In genomic region chr13:109715902-109716301, GRCh38 we compare ENCODE assay signal across 1 cellular context.
TF ChIP-seq lines count a peak whose summit lies in the region.

No MANE protein-coding gene starts in this region.

TF ChIP-seq in WTC11, 78 proteins besides CTCF, POLR2A, EP300 and RAD21 (continued from another document):
- TF ChIP-seq ZNF532 (CRISPR knock-in tag; IDR thresholded peaks at IDR 0.05; ENCODE audit: borderline replicate concordance) (no peak), IRF1 (CRISPR knock-in tag; IDR thresholded peaks at IDR 0.05) (no peak), ETV6 (CRISPR knock-in tag; IDR thresholded peaks at IDR 0.05) (no peak)
